Comparison of ENCODE assay signal across 12 cellular contexts in genomic region chr18:69943021-69943420, GRCh38. TPM values are rescaled to one million over a fixed set of nuclear protein-coding genes. Genes with fewer than 3 reads are reported as not detected.
DNase-seq lines count a peak whose midpoint lies in the region; ATAC-seq and TF ChIP-seq lines count a peak whose summit lies in the region.
"Had no signal": no experiment of that assay in that cellular context is flagged by ENCODE, and none has a peak within 500 bp of the region (broad histone marks: within the 10 kb centered on the region; RNA-seq: fewer than 3 reads in every experiment).

No MANE protein-coding gene starts in this region.

- H3K27me3 ChIP-seq in IMR-90 (ENCODE audit: control insufficient read depth, insufficient read depth, low read length) = no peaks in the 10 kb centered on the region
- H3K27me3 ChIP-seq: BLaER1, body of pancreas had no signal

- no peak overlapping the region for H3K23ac ChIP-seq in IMR-90 (ENCODE audit: low read depth, low read length)

- no peak overlapping the region for H2AK5ac ChIP-seq in IMR-90 (ENCODE audit: low read depth, low read length)

- POLR2A ChIA-PET in IMR-90 (lab: Charles Lee; ENCODE audit: unreplicated experiment) = no interaction called here

- no peaks in the 10 kb centered on the region for H3K9me1 ChIP-seq in IMR-90 (ENCODE audit: insufficient read depth, low read length)

- H3K36me3 Mint-ChIP-seq in Calu3 (ENCODE audit: insufficient read depth, unreplicated experiment) = no peaks in the 10 kb centered on the region

- in situ Hi-C loops in IMR-90 (cut with MboI; ENCODE audit: low sequenced_read_pairs) = no loop called here

- no peaks in the 10 kb centered on the region for H3K4me1 ChIP-seq in IMR-90 (ENCODE audit: control insufficient read depth, insufficient read depth, low read length)
- H3K4me1 ChIP-seq: BLaER1, body of pancreas had no signal

- no peak overlapping the region for H2BK15ac ChIP-seq in IMR-90 (ENCODE audit: low read depth, low read length)

- H3K56ac ChIP-seq in IMR-90 (ENCODE audit: extremely low read depth, insufficient read depth, low read length) = no peak overlapping the region

- no peaks in the 10 kb centered on the region for H3K79me1 ChIP-seq in IMR-90 (ENCODE audit: low read depth in 1 of 2, low read length in 2 of 2)

- H2BK5ac ChIP-seq in IMR-90 (ENCODE audit: low read depth, low read length, poor library complexity, severe bottlenecking) = no peak overlapping the region

- H4K5ac ChIP-seq in IMR-90 (ENCODE audit: low read depth, low read length) = no peak overlapping the region

- H3K4ac ChIP-seq in IMR-90 (ENCODE audit: low read depth, low read length) = no peak overlapping the region

- no peak overlapping the region for H2AK9ac ChIP-seq in IMR-90 (replicated peaks; ENCODE audit: low read depth, low read length, poor library complexity)

- H3K4me3 Mint-ChIP-seq in Calu3 (ENCODE audit: low read depth, unreplicated experiment) = no peak overlapping the region

- TF ChIP-seq RAD21 in IMR-90 (IDR thresholded peaks at IDR 0.05; ENCODE audit: low read length) = no peak

- H2BK20ac ChIP-seq in IMR-90 (ENCODE audit: low read depth, low read length) = no peak overlapping the region

- peaks cover 3% of the 10 kb centered on the region for H3K9me3 Mint-ChIP-seq in Calu3 (ENCODE audit: low read depth, unreplicated experiment)

- dilution Hi-C loops in IMR-90 (cut with HindIII; ENCODE audit: low sequenced_read_pairs, unreplicated experiment) = no loop called here

- H3K14ac ChIP-seq in IMR-90 (replicated peaks; ENCODE audit: low read depth, low read length) = no peak overlapping the region

- DNase-seq in stimulated activated CD4-positive, alpha-beta T cell treated with anti-CD3 and anti-CD28 coated beads, Interleukin-15, amount 100 ng/mL, for 24 hours = peak; percentile 43
- no peak for DNase-seq in stimulated activated CD4-positive, alpha-beta T cell treated with anti-CD3 and anti-CD28 coated beads, Interleukin-2, amount 100 ng/mL, for 48 hours
- no peak for DNase-seq in IMR-90
- DNase-seq in cardiac fibroblast (ENCODE audit: low read depth in 2 of 2) = peak in 1 of 2 donors; percentile 7
- no peak for DNase-seq in NCI-H1048 (lab: John Stamatoyannopoulos, UW)
- no peak for DNase-seq in Calu3
- DNase-seq in amygdala (lab: John Stamatoyannopoulos, UW) = no peak
- DNase-seq: body of pancreas; NCI-H226; stimulated activated CD4-positive, alpha-beta T cell treated with anti-CD3 and anti-CD28 coated beads, Interleukin-12 subunit alpha, Interleukin-12 subunit beta, amount 100 ng/mL, for 4 hours had no signal

- no peak overlapping the region for H3K27ac Mint-ChIP-seq in Calu3 (ENCODE audit: unreplicated experiment)

- CTCF ChIA-PET in IMR-90 (lab: Yijun Ruan, JAX) (no interaction called here), Calu3 (lab: Charles Lee) (no interaction called here)

- TF ChIP-seq CTCF in IMR-90 (conservative IDR thresholded peaks at IDR 0.05; ENCODE audit: low read depth, low read length) (0 out of 2 replicates have a peak, but pooled peaks have one; percentile 18), cardiac fibroblast (IDR thresholded peaks at IDR 0.05; ENCODE audit: low read depth, low read length) (peak; percentile 33), Calu3 (IDR thresholded peaks at IDR 0.05; ENCODE audit: unreplicated experiment) (no peak)

- no peaks in the 10 kb centered on the region for H3K36me3 ChIP-seq in IMR-90 (ENCODE audit: control insufficient read depth, insufficient read depth, low read length)
- H3K36me3 ChIP-seq: BLaER1 had no signal

- no peak overlapping the region for H4K8ac ChIP-seq in IMR-90 (ENCODE audit: low read depth in 2 of 2, low read length in 2 of 2)

- no peaks in the 10 kb centered on the region for H3K27me3 Mint-ChIP-seq in Calu3 (ENCODE audit: unreplicated experiment)

- BruUV-seq in IMR-90 (replicated peaks; lab: Mats Ljungman, UMichigan) = no TSS peak
- BruUV-seq in Calu3 (replicated peaks; lab: Mats Ljungman, UMichigan) = no TSS peak

- H2BK120ac ChIP-seq in IMR-90 (ENCODE audit: low read depth, low read length) = no peak overlapping the region

- H2AFZ ChIP-seq in IMR-90 (replicated peaks; ENCODE audit: low read length, poor library complexity) = no peak overlapping the region

- H3K9me3 ChIP-seq in IMR-90 (ENCODE audit: control insufficient read depth, insufficient read depth, low read length) = no peaks in the 10 kb centered on the region
- H3K9me3 ChIP-seq: body of pancreas had no signal

- no peaks in the 10 kb centered on the region for H4K20me1 ChIP-seq in IMR-90 (ENCODE audit: insufficient read depth, low read length)
- H4K20me1 ChIP-seq: BLaER1 had no signal

- no peak for TF ChIP-seq POLR2A in IMR-90 (IDR thresholded peaks at IDR 0.05; ENCODE audit: low read depth, low read length)

- no peak overlapping the region for H4K91ac ChIP-seq in IMR-90 (ENCODE audit: insufficient read depth, low read depth, low read length)

- ATAC-seq in IMR-90 (ENCODE audit: low read depth) = no peak
- no peak for ATAC-seq in GM21786 (IDR thresholded peaks at IDR 0.05; ENCODE audit: unreplicated experiment)
- ATAC-seq: body of pancreas had no signal

- no peak overlapping the region for H3K18ac ChIP-seq in IMR-90 (ENCODE audit: low read depth, low read length)

- no peaks in the 10 kb centered on the region for H3K4me1 Mint-ChIP-seq in Calu3 (ENCODE audit: low read depth, unreplicated experiment)

- intact Hi-C loops in IMR-90 (cut with micrococcal nuclease) = no loop called here
- intact Hi-C loops in Calu3 (cut with micrococcal nuclease; ENCODE audit: unreplicated experiment) = no loop called here

- no peak overlapping the region for H3K4me2 ChIP-seq in IMR-90 (ENCODE audit: low read depth, low read length)
- H3K4me2 ChIP-seq: BLaER1 had no signal

- no CpG with 5 or more reads among the region's 3 CpGs for WGBS in IMR-90 (ENCODE audit: extremely low coverage in 2 of 2, insufficient read length in 1 of 2), 2 experiments

- H3K27ac ChIP-seq in IMR-90 (ENCODE audit: insufficient read depth, low read length) = no peak overlapping the region
- H3K27ac ChIP-seq: BLaER1, body of pancreas had no signal

- H3K9ac ChIP-seq in IMR-90 (ENCODE audit: low read depth, low read length) = no peak overlapping the region
- H3K9ac ChIP-seq: BLaER1 had no signal

- H3K4me3 ChIP-seq in IMR-90 (ENCODE audit: insufficient read depth, low read depth, low read length) (no peak overlapping the region), cardiac fibroblast (replicated peaks in 1 of 2; ENCODE audit: low read depth in 2 of 2, low read length in 2 of 2) (no peak overlapping the region)
- H3K4me3 ChIP-seq: BLaER1, body of pancreas had no signal

TF ChIP-seq in IMR-90, 13 proteins besides CTCF, POLR2A, EP300 and RAD21:
- TF ChIP-seq RCOR1 (IDR thresholded peaks at IDR 0.05; ENCODE audit: insufficient replicate concordance, low read length) (no peak), USF2 (IDR thresholded peaks at IDR 0.05; ENCODE audit: low read depth, low read length) (no peak), MAFK (IDR thresholded peaks at IDR 0.05; ENCODE audit: low read depth, low read length) (no peak), RFX5 (IDR thresholded peaks at IDR 0.05; ENCODE audit: low read depth, low read length) (no peak), ELK1 (IDR thresholded peaks at IDR 0.05; ENCODE audit: borderline replicate concordance, low read depth, low read length) (no peak), CHD1 (IDR thresholded peaks at IDR 0.05; ENCODE audit: low read depth, low read length) (no peak), MXI1 (IDR thresholded peaks at IDR 0.05; ENCODE audit: borderline replicate concordance, low read depth, low read length) (no peak), CEBPB (IDR thresholded peaks at IDR 0.05; ENCODE audit: low read depth, low read length) (no peak), NFE2L2 (IDR thresholded peaks at IDR 0.05; ENCODE audit: low read depth, low read length) (no peak), FOS (IDR thresholded peaks at IDR 0.05; ENCODE audit: low read depth, low read length) (no peak), SMC3 (IDR thresholded peaks at IDR 0.05; ENCODE audit: low read depth, low read length) (no peak), MAZ (IDR thresholded peaks at IDR 0.05; ENCODE audit: borderline replicate concordance, low read depth, low read length) (no peak), BHLHE40 (IDR thresholded peaks at IDR 0.05; ENCODE audit: low read depth, low read length) (no peak)

RNA-seq across cellular contexts. Expression of gene CD226, which starts 4.7 kb away (rescaled TPM):
- total RNA-seq in IMR-90 (2012; rRNA removed) (under 0.01 and 1.1 TPM in 2 replicates), Calu3 (2022) (0.85 and 1.5 TPM in 2 replicates)
- 0.07 and 0.29 TPM in 2 replicates for polyA plus RNA-seq in IMR-90 (2012; rRNA removed)
- polyA plus RNA-seq in IMR-90 (2012; cell fraction: cytosol; rRNA removed) = 0.03 and 0.26 TPM in 2 replicates
- polyA plus RNA-seq in IMR-90 (2012; cell fraction: nucleus; rRNA removed; ENCODE audit: low replicate concordance) = 0.15 and 0.55 TPM in 2 replicates
